ENCODE assay signal across 1 cellular context in the genomic region with DNA sequence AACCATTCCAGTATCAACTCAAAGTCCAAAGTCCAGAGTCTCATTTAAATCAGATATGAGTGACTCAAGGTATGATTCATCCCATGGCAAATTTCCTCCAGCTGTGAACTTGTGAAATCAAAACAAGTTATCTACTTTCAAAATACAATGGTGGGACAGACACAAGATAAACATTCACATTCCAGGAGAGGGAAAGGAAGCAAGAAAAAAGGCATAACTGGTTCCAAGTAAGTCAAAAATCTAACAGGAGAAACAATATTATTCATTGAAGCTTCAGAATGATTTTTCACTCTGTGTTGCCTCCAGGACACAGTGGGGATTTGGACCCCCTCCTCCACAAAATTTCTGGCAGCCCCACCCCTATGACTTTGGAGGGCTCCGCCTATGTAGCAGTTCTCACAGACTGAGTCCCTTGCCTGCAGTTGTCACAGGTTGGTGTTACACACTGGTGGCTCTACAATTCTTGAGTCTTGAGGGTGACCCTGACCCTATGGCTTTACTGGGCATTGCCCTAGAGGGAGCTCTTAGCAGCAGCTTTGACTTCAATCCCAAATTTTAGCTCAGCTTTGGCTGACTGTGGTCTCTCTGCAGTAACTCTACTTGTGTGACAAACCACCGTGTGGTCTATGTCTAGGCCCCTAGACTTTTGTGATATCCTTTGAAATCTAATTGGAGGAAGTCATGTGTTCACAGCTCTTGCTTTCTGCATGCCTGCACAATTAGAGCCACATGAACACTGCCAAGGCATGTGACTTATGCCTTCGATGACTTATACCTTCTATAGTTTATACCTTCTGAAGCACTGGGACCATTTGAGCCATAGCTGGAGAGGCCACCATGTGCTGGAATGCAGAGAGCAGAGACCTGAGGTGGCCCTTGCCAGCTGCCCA.
TF ChIP-seq lines count a peak whose summit lies in the region.

No MANE protein-coding gene starts in this region.

TF ChIP-seq in GM23338, 12 proteins besides CTCF, POLR2A, EP300 and RAD21 (continued from another document):
- TF ChIP-seq, protein P1, sequence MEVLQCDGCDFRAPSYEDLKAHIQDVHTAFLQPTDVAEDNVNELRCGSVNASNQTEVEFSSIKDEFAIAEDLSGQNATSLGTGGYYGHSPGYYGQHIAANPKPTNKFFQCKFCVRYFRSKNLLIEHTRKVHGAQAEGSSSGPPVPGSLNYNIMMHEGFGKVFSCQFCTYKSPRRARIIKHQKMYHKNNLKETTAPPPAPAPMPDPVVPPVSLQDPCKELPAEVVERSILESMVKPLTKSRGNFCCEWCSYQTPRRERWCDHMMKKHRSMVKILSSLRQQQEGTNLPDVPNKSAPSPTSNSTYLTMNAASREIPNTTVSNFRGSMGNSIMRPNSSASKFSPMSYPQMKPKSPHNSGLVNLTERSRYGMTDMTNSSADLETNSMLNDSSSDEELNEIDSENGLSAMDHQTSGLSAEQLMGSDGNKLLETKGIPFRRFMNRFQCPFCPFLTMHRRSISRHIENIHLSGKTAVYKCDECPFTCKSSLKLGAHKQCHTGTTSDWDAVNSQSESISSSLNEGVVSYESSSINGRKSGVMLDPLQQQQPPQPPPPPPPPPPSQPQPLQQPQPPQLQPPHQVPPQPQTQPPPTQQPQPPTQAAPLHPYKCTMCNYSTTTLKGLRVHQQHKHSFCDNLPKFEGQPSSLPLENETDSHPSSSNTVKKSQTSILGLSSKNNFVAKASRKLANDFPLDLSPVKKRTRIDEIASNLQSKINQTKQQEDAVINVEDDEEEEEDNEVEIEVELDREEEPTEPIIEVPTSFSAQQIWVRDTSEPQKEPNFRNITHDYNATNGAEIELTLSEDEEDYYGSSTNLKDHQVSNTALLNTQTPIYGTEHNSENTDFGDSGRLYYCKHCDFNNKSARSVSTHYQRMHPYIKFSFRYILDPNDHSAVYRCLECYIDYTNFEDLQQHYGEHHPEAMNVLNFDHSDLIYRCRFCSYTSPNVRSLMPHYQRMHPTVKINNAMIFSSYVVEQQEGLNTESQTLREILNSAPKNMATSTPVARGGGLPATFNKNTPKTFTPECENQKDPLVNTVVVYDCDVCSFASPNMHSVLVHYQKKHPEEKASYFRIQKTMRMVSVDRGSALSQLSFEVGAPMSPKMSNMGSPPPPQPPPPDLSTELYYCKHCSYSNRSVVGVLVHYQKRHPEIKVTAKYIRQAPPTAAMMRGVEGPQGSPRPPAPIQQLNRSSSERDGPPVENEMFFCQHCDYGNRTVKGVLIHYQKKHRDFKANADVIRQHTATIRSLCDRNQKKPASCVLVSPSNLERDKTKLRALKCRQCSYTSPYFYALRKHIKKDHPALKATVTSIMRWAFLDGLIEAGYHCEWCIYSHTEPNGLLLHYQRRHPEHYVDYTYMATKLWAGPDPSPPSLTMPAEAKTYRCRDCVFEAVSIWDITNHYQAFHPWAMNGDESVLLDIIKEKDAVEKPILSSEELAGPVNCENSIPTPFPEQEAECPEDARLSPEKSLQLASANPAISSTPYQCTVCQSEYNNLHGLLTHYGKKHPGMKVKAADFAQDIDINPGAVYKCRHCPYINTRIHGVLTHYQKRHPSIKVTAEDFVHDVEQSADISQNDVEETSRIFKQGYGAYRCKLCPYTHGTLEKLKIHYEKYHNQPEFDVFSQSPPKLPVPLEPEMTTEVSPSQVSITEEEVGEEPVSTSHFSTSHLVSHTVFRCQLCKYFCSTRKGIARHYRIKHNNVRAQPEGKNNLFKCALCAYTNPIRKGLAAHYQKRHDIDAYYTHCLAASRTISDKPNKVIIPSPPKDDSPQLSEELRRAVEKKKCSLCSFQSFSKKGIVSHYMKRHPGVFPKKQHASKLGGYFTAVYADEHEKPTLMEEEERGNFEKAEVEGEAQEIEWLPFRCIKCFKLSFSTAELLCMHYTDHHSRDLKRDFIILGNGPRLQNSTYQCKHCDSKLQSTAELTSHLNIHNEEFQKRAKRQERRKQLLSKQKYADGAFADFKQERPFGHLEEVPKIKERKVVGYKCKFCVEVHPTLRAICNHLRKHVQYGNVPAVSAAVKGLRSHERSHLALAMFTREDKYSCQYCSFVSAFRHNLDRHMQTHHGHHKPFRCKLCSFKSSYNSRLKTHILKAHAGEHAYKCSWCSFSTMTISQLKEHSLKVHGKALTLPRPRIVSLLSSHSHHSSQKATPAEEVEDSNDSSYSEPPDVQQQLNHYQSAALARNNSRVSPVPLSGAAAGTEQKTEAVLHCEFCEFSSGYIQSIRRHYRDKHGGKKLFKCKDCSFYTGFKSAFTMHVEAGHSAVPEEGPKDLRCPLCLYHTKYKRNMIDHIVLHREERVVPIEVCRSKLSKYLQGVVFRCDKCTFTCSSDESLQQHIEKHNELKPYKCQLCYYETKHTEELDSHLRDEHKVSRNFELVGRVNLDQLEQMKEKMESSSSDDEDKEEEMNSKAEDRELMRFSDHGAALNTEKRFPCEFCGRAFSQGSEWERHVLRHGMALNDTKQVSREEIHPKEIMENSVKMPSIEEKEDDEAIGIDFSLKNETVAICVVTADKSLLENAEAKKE (CRISPR knock-in tag; IDR thresholded peaks at IDR 0.05) = no peak
- TF ChIP-seq, protein P2, sequence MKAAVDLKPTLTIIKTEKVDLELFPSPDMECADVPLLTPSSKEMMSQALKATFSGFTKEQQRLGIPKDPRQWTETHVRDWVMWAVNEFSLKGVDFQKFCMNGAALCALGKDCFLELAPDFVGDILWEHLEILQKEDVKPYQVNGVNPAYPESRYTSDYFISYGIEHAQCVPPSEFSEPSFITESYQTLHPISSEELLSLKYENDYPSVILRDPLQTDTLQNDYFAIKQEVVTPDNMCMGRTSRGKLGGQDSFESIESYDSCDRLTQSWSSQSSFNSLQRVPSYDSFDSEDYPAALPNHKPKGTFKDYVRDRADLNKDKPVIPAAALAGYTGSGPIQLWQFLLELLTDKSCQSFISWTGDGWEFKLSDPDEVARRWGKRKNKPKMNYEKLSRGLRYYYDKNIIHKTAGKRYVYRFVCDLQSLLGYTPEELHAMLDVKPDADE (IDR thresholded peaks at IDR 0.05) = no peak
- no peak for TF ChIP-seq CREB1 (CRISPR knock-in tag; IDR thresholded peaks at IDR 0.05; ENCODE audit: low read depth)
- no peak for TF ChIP-seq ZNF331 (CRISPR knock-in tag; IDR thresholded peaks at IDR 0.05; ENCODE audit: low read depth)
- TF ChIP-seq ZNF114 (CRISPR knock-in tag; IDR thresholded peaks at IDR 0.05) = no peak
- no peak for TF ChIP-seq NANOG (IDR thresholded peaks at IDR 0.05; ENCODE audit: borderline replicate concordance)
- no peak for TF ChIP-seq EZH2 (IDR thresholded peaks at IDR 0.05; ENCODE audit: low read depth, unreplicated experiment)
TF ChIP-seq in GM23338: peak in this region for 0.
